ENCODE assay signal across 8 cellular contexts in the genomic region with DNA sequence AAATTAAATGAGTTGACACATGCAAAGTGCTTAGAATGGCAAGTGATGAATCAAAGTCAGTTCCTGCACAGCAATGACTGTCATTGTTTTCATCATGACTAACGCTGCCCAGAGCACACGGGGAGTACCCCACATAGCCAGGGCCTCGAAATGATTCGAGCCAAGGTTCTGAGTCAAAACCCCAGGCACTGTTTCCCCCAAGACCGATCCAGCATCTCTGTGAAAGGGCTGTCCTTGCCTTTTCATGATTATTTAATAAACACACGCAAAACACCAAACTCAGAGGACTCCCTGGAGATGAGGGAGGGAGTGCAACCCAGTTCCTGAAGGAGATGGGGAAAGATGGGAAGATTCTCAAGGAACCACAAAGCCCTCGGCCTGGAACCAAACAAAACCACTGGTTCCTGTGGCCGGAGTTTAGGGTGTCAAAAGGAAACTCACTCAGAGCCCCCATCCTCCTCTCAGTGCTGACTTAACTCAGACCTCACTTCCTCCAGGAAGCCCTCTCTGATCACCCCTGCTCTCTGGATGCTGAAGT. TPM values are rescaled to one million over a fixed set of nuclear protein-coding genes. Genes with fewer than 3 reads are reported as not detected.
A peak's percentile ranks its signal among the peaks of the same experiment; 100 is the strongest.
DNase-seq lines count a peak whose midpoint lies in the region; ATAC-seq and TF ChIP-seq lines count a peak whose summit lies in the region.

No MANE protein-coding gene starts in this region.

- POLR2A ChIA-PET in HEK293T (lab: Yijun Ruan, JAX) = no interaction called here

- CTCF ChIA-PET in HEK293T (lab: Yijun Ruan, JAX) = no interaction called here

- DNase-seq in GM12864 (ENCODE audit: low read depth) (peak; percentile 73), MG63 (peak; percentile 68), iris pigment epithelial cell (ENCODE audit: low read depth) (peak; percentile 61), HEK293T (ENCODE audit: extremely low spot score) (no peak)
- peak; percentile 51 to 73 for DNase-seq in stimulated activated CD8-positive, alpha-beta memory T cell treated with anti-CD3 and anti-CD28 coated beads, Interleukin-7, amount 100 ng/mL, for 48 hours (ENCODE audit: extremely low read depth in 1 of 2, low read depth in 1 of 2)

- peak overlapping the region; percentile 94 for H3K27ac Mint-ChIP-seq in activated T-helper 17 cell treated with anti-CD3 and anti-CD28 coated beads, Interleukin-2, amount 50 U/mL, for 72 hours

- no peaks in the 10 kb centered on the region for H3K27me3 Mint-ChIP-seq in activated T-helper 17 cell treated with anti-CD3 and anti-CD28 coated beads, Interleukin-2, amount 50 U/mL, for 72 hours

- TF ChIP-seq CTCF in GM12864 (IDR thresholded peaks at IDR 0.05; ENCODE audit: low read depth, low read length, missing control alignments) = no peak

- peaks cover 87% of the 10 kb centered on the region for H3K36me3 Mint-ChIP-seq in activated T-helper 17 cell treated with anti-CD3 and anti-CD28 coated beads, Interleukin-2, amount 50 U/mL, for 72 hours (ENCODE audit: low read depth)

- H3K36me3 ChIP-seq in MG63 = no peaks in the 10 kb centered on the region; the same call in 1 of the 2 replicates

- peaks cover 2% of the 10 kb centered on the region; the same call in 1 of the 2 replicates for H3K9me3 ChIP-seq in MG63

- H3K27me3 ChIP-seq in MG63 = no peaks in the 10 kb centered on the region

- H3K4me3 ChIP-seq in GM12864 (ENCODE audit: low read depth, low read length) (peak overlapping the region; percentile 89), MG63 (no peak overlapping the region)

- no peaks in the 10 kb centered on the region for H3K9me3 Mint-ChIP-seq in activated T-helper 17 cell treated with anti-CD3 and anti-CD28 coated beads, Interleukin-2, amount 50 U/mL, for 72 hours

- ATAC-seq in activated T-helper 17 cell treated with anti-CD3 and anti-CD28 coated beads, Interleukin-2, amount 50 U/mL, for 72 hours (replicated peaks) = peak; percentile 79
- ATAC-seq in HG02642 (IDR thresholded peaks at IDR 0.05; ENCODE audit: poor library complexity, unreplicated experiment) (no peak), HG03095 (IDR thresholded peaks at IDR 0.05; ENCODE audit: unreplicated experiment) (no peak)

- no peak overlapping the region for H3K4me3 Mint-ChIP-seq in activated T-helper 17 cell treated with anti-CD3 and anti-CD28 coated beads, Interleukin-2, amount 50 U/mL, for 72 hours

- peaks cover 49% of the 10 kb centered on the region for H3K4me1 Mint-ChIP-seq in activated T-helper 17 cell treated with anti-CD3 and anti-CD28 coated beads, Interleukin-2, amount 50 U/mL, for 72 hours

TF ChIP-seq in HEK293T, 16 proteins besides CTCF, POLR2A, EP300 and RAD21:
- TF ChIP-seq FOXM1 (IDR thresholded peaks at IDR 0.05; ENCODE audit: borderline replicate concordance) (no peak), NFRKB (IDR thresholded peaks at IDR 0.05) (no peak), SUZ12 (IDR thresholded peaks at IDR 0.05) (no peak), L3MBTL2 (conservative IDR thresholded peaks at IDR 0.05) (no peak), ARNT (IDR thresholded peaks at IDR 0.05) (no peak), HDGF (IDR thresholded peaks at IDR 0.05; ENCODE audit: borderline replicate concordance) (no peak)
TF ChIP-seq in HEK293T: peak in this region for 0.

RNA-seq across cellular contexts. Expression of gene PREX1, which starts 3.8 kb away (rescaled TPM):
- 5.2 and 5.8 TPM in 2 replicates for total RNA-seq in MG63 (2014; rRNA removed; shearing (Covaris generic); ENCODE audit: low replicate concordance)
- total RNA-seq in activated T-helper 17 cell treated with anti-CD3 and anti-CD28 coated beads, Interleukin-2, amount 50 U/mL, for 72 hours = 100 to 1,000 TPM in 1 of 2 donors, 10 to 100 TPM in 1; 96.1 to 111 TPM

Comparison
In these comparisons a context has a peak if more than half of its experiments do, and no peak if none do; other contexts are left out.
1. RNA of gene PREX1, which starts 3.8 kb away (total RNA-seq): 96.1 to 111 TPM in activated T-helper 17 cell treated with anti-CD3 and anti-CD28 coated beads, Interleukin-2, amount 50 U/mL, for 72 hours; 5.2 to 5.8 TPM in MG63; every median in the first group is over 10 times any median in the second.